1 cellular context compared by ENCODE assay signal in genomic region chr5:31573494-31573893, GRCh38.
TF ChIP-seq lines count a peak whose summit lies in the region.

No MANE protein-coding gene starts in this region.

TF ChIP-seq in H1, 55 proteins besides CTCF, POLR2A, EP300 and RAD21 (continued from another document):
- no peak for TF ChIP-seq RBBP5 (IDR thresholded peaks at IDR 0.05; ENCODE audit: borderline replicate concordance, low read depth, low read length)
- no peak for TF ChIP-seq ATF3 (IDR thresholded peaks at IDR 0.05; ENCODE audit: insufficient read depth, low read depth, low read length)
- no peak for TF ChIP-seq CHD7 (IDR thresholded peaks at IDR 0.05; ENCODE audit: insufficient replicate concordance, low read length)
- no peak for TF ChIP-seq CHD2 (IDR thresholded peaks at IDR 0.05; ENCODE audit: low read length)
- no peak for TF ChIP-seq HDAC6 (IDR thresholded peaks at IDR 0.05; ENCODE audit: low read depth, low read length)
- no peak for TF ChIP-seq BRCA1 (IDR thresholded peaks at IDR 0.05; ENCODE audit: low read depth, low read length)
- TF ChIP-seq JUND (IDR thresholded peaks at IDR 0.05; ENCODE audit: low read length) = no peak
- TF ChIP-seq YY1 (IDR thresholded peaks at IDR 0.05; ENCODE audit: low read depth, low read length) = no peak
- no peak for TF ChIP-seq SAP30 (IDR thresholded peaks at IDR 0.05; ENCODE audit: insufficient read depth, insufficient replicate concordance, low read length)
- no peak for TF ChIP-seq PHF8 (conservative IDR thresholded peaks at IDR 0.05; ENCODE audit: low read depth, low read length)
- no peak for TF ChIP-seq KDM4A (IDR thresholded peaks at IDR 0.05; ENCODE audit: low read depth, low read length, severe bottlenecking)
- TF ChIP-seq SIRT6 (IDR thresholded peaks at IDR 0.05; ENCODE audit: low read length) = no peak
